In the genomic region with DNA sequence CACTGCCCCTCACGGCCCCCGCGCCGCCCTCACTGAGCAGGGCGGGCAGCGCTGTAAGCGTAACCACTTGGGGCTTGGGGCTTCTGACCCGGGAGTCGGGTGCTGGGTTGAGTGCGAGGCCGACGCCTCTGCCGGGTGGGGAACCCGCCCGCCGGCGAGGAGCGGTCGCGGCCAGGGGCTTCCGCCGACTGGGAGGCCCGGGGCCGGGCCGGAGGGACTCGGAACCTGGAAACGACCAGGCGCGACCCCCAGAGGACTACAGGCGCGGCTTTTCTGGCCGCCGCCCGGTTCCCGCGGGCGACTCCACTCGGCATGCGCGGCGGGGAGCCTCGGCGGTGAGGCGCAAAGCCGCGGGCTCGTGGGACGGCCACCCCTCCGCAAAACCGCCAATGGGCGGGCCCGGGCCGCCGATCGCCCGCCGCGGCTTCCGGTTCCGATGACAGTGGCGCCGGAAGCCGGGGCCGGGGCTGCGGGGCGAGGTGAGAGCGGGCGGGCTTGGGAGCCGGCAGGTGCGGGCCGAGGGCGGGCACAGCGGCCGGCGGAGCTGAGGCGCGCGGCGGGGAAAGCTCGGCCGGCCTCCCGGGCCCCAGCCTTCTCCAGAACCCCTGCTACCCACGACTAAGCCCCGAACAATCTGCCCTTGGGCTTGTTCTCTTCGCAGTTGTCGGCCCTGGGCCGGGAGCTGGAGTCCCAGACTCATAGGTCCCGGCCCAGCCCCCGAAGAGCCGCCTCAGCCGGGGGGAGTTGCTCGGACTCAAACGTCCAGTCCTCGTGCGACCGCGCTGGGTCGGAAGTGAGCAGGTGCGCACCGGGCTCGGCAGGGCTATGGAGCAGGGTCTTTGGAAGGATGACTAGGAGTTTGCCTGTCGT, we compare ENCODE assay signal across 1 cellular context.
TF ChIP-seq lines count a peak whose summit lies in the region.

RMND5B (plus strand) TSS at position 439 of the 870 bp plus-strand sequence. CDS start 7,106 bp downstream, outside the sequence.

TF ChIP-seq in K562, 482 proteins besides CTCF, POLR2A, EP300 and RAD21 (continued from another document and continues in another):
- TF ChIP-seq REST (CRISPR knock-in tag; IDR thresholded peaks at IDR 0.05; ENCODE audit: low read depth) (peak; percentile 85; the same call in 1 of the 2 replicates), ZNF12 (CRISPR knock-in tag; IDR thresholded peaks at IDR 0.05) (no peak), CXXC5 (CRISPR knock-in tag; IDR thresholded peaks at IDR 0.05) (peak; percentile 98), SUPT5H (IDR thresholded peaks at IDR 0.05) (peak; percentile 83), RNF2 (IDR thresholded peaks at IDR 0.05) (no peak), POU5F1 (IDR thresholded peaks at IDR 0.05; ENCODE audit: borderline replicate concordance, low read depth, low read length, partially characterized antibody) (no peak), KLF16 (IDR thresholded peaks at IDR 0.05) (no peak), GATAD2A (IDR thresholded peaks at IDR 0.05) (0 out of 2 replicates have a peak, but pooled peaks have one; percentile 65), ETV1 (tag; conservative IDR thresholded peaks at IDR 0.05; ENCODE audit: low read depth) (no peak; the same call in 1 of the 2 replicates), CREB1 (IDR thresholded peaks at IDR 0.05) (peak; percentile 68), CREB1 (CRISPR knock-in tag; IDR thresholded peaks at IDR 0.05) (peak; percentile 66; the same call in 1 of the 2 replicates), ZBTB12 (CRISPR knock-in tag; IDR thresholded peaks at IDR 0.05) (no peak), L3MBTL2 (IDR thresholded peaks at IDR 0.05) (peak; percentile 91), JUN (IDR thresholded peaks at IDR 0.05; ENCODE audit: borderline replicate concordance, low read depth, low read length) (peak; percentile 45; the same call in 1 of the 2 replicates), JUN (CRISPR knock-in tag; IDR thresholded peaks at IDR 0.05; ENCODE audit: borderline replicate concordance) (no peak), PURB (CRISPR knock-in tag; IDR thresholded peaks at IDR 0.05; ENCODE audit: low read depth) (no peak), ELF1 (tag; IDR thresholded peaks at IDR 0.05) (peak; percentile 86), SREBF1 (IDR thresholded peaks at IDR 0.05; ENCODE audit: borderline replicate concordance, low read depth, low read length) (peak; percentile 91), HMGN3 (IDR thresholded peaks at IDR 0.05; ENCODE audit: borderline replicate concordance, extremely low read depth, insufficient read length, low read depth, low read length) (peak; percentile 81), GABPA (tag; conservative IDR thresholded peaks at IDR 0.05; ENCODE audit: low read depth) (peak; percentile 96), DACH1 (IDR thresholded peaks at IDR 0.05; ENCODE audit: partially characterized antibody) (no peak), CCAR2 (IDR thresholded peaks at IDR 0.05; ENCODE audit: low read depth, low read length) (no peak), NCOA1 (IDR thresholded peaks at IDR 0.05; ENCODE audit: low read depth) (peak; percentile 16; the same call in 1 of the 2 replicates), ESRRA (IDR thresholded peaks at IDR 0.05; ENCODE audit: borderline replicate concordance, low read depth) (peak; percentile 91; the same call in 1 of the 2 replicates), NEUROD1 (IDR thresholded peaks at IDR 0.05; ENCODE audit: borderline replicate concordance, low read depth, low read length, partially characterized antibody) (peak; percentile 69), PHB2 (IDR thresholded peaks at IDR 0.05; ENCODE audit: low read depth) (no peak), ZBTB17 (CRISPR knock-in tag; IDR thresholded peaks at IDR 0.05) (peak; percentile 58; the same call in 1 of the 2 replicates), TBL1XR1 (IDR thresholded peaks at IDR 0.05; ENCODE audit: low read length in 2 of 2) (peak in 1 of 2 experiments; percentile 35; a peak in 1 of 4 replicates), CCNT2 (IDR thresholded peaks at IDR 0.05; ENCODE audit: borderline replicate concordance, extremely low read depth, insufficient read length, low read depth, low read length) (peak; percentile 92), ILK (tag; IDR thresholded peaks at IDR 0.05; ENCODE audit: borderline replicate concordance, low read depth) (no peak), CBFB (CRISPR knock-in tag; IDR thresholded peaks at IDR 0.05) (no peak), NFIC (IDR thresholded peaks at IDR 0.05) (0 out of 2 replicates have a peak, but pooled peaks have one; percentile 16)
- TF ChIP-seq, protein P1, sequence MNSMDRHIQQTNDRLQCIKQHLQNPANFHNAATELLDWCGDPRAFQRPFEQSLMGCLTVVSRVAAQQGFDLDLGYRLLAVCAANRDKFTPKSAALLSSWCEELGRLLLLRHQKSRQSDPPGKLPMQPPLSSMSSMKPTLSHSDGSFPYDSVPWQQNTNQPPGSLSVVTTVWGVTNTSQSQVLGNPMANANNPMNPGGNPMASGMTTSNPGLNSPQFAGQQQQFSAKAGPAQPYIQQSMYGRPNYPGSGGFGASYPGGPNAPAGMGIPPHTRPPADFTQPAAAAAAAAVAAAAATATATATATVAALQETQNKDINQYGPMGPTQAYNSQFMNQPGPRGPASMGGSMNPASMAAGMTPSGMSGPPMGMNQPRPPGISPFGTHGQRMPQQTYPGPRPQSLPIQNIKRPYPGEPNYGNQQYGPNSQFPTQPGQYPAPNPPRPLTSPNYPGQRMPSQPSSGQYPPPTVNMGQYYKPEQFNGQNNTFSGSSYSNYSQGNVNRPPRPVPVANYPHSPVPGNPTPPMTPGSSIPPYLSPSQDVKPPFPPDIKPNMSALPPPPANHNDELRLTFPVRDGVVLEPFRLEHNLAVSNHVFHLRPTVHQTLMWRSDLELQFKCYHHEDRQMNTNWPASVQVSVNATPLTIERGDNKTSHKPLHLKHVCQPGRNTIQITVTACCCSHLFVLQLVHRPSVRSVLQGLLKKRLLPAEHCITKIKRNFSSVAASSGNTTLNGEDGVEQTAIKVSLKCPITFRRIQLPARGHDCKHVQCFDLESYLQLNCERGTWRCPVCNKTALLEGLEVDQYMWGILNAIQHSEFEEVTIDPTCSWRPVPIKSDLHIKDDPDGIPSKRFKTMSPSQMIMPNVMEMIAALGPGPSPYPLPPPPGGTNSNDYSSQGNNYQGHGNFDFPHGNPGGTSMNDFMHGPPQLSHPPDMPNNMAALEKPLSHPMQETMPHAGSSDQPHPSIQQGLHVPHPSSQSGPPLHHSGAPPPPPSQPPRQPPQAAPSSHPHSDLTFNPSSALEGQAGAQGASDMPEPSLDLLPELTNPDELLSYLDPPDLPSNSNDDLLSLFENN (IDR thresholded peaks at IDR 0.05; ENCODE audit: low read depth in 2 of 2, low read length in 2 of 2): peak in 1 of 2 experiments; percentile 44; a peak in 1 of 4 replicates
- TF ChIP-seq, protein P2, sequence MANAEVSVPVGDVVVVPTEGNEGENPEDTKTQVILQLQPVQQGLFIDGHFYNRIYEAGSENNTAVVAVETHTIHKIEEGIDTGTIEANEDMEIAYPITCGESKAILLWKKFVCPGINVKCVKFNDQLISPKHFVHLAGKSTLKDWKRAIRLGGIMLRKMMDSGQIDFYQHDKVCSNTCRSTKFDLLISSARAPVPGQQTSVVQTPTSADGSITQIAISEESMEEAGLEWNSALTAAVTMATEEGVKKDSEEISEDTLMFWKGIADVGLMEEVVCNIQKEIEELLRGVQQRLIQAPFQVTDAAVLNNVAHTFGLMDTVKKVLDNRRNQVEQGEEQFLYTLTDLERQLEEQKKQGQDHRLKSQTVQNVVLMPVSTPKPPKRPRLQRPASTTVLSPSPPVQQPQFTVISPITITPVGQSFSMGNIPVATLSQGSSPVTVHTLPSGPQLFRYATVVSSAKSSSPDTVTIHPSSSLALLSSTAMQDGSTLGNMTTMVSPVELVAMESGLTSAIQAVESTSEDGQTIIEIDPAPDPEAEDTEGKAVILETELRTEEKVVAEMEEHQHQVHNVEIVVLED (CRISPR knock-in tag; IDR thresholded peaks at IDR 0.05): peak; percentile 74
- TF ChIP-seq, protein P3, sequence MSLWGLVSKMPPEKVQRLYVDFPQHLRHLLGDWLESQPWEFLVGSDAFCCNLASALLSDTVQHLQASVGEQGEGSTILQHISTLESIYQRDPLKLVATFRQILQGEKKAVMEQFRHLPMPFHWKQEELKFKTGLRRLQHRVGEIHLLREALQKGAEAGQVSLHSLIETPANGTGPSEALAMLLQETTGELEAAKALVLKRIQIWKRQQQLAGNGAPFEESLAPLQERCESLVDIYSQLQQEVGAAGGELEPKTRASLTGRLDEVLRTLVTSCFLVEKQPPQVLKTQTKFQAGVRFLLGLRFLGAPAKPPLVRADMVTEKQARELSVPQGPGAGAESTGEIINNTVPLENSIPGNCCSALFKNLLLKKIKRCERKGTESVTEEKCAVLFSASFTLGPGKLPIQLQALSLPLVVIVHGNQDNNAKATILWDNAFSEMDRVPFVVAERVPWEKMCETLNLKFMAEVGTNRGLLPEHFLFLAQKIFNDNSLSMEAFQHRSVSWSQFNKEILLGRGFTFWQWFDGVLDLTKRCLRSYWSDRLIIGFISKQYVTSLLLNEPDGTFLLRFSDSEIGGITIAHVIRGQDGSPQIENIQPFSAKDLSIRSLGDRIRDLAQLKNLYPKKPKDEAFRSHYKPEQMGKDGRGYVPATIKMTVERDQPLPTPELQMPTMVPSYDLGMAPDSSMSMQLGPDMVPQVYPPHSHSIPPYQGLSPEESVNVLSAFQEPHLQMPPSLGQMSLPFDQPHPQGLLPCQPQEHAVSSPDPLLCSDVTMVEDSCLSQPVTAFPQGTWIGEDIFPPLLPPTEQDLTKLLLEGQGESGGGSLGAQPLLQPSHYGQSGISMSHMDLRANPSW (CRISPR knock-in tag; IDR thresholded peaks at IDR 0.05): peak; percentile 20; the same call in 1 of the 2 replicates
- TF ChIP-seq, protein P4, sequence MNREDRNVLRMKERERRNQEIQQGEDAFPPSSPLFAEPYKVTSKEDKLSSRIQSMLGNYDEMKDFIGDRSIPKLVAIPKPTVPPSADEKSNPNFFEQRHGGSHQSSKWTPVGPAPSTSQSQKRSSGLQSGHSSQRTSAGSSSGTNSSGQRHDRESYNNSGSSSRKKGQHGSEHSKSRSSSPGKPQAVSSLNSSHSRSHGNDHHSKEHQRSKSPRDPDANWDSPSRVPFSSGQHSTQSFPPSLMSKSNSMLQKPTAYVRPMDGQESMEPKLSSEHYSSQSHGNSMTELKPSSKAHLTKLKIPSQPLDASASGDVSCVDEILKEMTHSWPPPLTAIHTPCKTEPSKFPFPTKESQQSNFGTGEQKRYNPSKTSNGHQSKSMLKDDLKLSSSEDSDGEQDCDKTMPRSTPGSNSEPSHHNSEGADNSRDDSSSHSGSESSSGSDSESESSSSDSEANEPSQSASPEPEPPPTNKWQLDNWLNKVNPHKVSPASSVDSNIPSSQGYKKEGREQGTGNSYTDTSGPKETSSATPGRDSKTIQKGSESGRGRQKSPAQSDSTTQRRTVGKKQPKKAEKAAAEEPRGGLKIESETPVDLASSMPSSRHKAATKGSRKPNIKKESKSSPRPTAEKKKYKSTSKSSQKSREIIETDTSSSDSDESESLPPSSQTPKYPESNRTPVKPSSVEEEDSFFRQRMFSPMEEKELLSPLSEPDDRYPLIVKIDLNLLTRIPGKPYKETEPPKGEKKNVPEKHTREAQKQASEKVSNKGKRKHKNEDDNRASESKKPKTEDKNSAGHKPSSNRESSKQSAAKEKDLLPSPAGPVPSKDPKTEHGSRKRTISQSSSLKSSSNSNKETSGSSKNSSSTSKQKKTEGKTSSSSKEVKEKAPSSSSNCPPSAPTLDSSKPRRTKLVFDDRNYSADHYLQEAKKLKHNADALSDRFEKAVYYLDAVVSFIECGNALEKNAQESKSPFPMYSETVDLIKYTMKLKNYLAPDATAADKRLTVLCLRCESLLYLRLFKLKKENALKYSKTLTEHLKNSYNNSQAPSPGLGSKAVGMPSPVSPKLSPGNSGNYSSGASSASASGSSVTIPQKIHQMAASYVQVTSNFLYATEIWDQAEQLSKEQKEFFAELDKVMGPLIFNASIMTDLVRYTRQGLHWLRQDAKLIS (CRISPR knock-in tag; IDR thresholded peaks at IDR 0.05): 0 out of 2 replicates have a peak, but pooled peaks have one; percentile 41
- TF ChIP-seq, protein P5, sequence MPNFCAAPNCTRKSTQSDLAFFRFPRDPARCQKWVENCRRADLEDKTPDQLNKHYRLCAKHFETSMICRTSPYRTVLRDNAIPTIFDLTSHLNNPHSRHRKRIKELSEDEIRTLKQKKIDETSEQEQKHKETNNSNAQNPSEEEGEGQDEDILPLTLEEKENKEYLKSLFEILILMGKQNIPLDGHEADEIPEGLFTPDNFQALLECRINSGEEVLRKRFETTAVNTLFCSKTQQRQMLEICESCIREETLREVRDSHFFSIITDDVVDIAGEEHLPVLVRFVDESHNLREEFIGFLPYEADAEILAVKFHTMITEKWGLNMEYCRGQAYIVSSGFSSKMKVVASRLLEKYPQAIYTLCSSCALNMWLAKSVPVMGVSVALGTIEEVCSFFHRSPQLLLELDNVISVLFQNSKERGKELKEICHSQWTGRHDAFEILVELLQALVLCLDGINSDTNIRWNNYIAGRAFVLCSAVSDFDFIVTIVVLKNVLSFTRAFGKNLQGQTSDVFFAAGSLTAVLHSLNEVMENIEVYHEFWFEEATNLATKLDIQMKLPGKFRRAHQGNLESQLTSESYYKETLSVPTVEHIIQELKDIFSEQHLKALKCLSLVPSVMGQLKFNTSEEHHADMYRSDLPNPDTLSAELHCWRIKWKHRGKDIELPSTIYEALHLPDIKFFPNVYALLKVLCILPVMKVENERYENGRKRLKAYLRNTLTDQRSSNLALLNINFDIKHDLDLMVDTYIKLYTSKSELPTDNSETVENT (CRISPR knock-in tag; IDR thresholded peaks at IDR 0.05): 0 out of 2 replicates have a peak, but pooled peaks have one; percentile 9
